Comparison of ENCODE assay signal across 9 cellular contexts in the genomic region with DNA sequence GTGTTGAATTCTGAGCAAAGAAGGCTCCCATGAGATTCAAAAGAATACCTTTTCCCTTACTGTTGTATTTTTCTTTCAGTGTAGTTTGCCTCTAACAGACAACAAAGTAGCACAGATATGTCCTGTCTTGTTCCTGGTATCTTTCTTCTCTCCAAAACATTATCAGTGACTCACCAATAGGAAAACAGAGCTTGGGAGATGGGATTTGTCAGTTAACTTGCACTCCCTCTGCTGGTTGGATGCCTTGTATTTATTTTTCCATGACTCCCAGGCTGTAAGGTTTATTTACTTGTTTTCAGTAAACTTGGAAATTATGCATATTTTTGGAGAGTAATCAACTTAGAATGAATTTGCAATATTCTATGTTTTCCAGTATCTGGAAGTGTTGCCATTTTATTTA.
DNase-seq lines count a peak whose midpoint lies in the region; ATAC-seq, FAIRE-seq and TF ChIP-seq lines count a peak whose summit lies in the region.
"Had no signal": no experiment of that assay in that cellular context is flagged by ENCODE, and none has a peak within 500 bp of the region (broad histone marks: within the 10 kb centered on the region; RNA-seq: fewer than 3 reads in every experiment).

No MANE protein-coding gene starts in this region.

- TF ChIP-seq CTCF in GM12878 (IDR thresholded peaks at IDR 0.05 in 2 of 3, conservative IDR thresholded peaks at IDR 0.05 in 1 of 3; ENCODE audit: control insufficient read depth in 2 of 3, extremely low read depth in 1 of 3, insufficient read depth in 1 of 3, low read depth in 3 of 3, low read length in 3 of 3) = peak; percentile 11 to 27 (median 11); a peak in 1 of 6 replicates

- CTCF ChIA-PET in GM12878 (lab: Yijun Ruan, JAX) = interaction anchor here (1.0 kb wide), 1 partner anchor 14 kb away, joined by 5 read pairs; no protein-coding TSS in a partner anchor

- H3K4me1 ChIP-seq in GM12878 (ENCODE audit: control insufficient read depth, insufficient read depth, low read length) = no peaks in the 10 kb centered on the region

- H3K9ac ChIP-seq in GM12878 (ENCODE audit: control insufficient read depth, insufficient read depth, low read length) = no peak overlapping the region

- in situ Hi-C loops in ACHN (cut with HindIII; ENCODE audit: low pct_ligation_motif_present, low pct_unique_long_range_greater_than_20kb, low sequenced_read_pairs) = no loop called here
- in situ Hi-C loops in GM12878 (cut with MboI) = no loop called here

- TF ChIP-seq POLR2A in GM12878 (IDR thresholded peaks at IDR 0.05; ENCODE audit: low read depth, low read length) = no peak

- no peak overlapping the region for H3K27ac ChIP-seq in GM12878 (ENCODE audit: control insufficient read depth, insufficient read depth)

- H3K4me3 ChIP-seq in GM12878 = no peak overlapping the region

- H4K20me1 ChIP-seq in GM12878 (ENCODE audit: control insufficient read depth, insufficient read depth) = no peaks in the 10 kb centered on the region

- POLR2A ChIA-PET in GM12878 (lab: Charles Lee) = no interaction called here

- ATAC-seq in GM12878 = no peak
- peak; percentile 52 for ATAC-seq in left colon
- no peak for ATAC-seq in GM19328 (IDR thresholded peaks at IDR 0.05; ENCODE audit: unreplicated experiment)

- H3K9me3 ChIP-seq in GM12878 (replicated peaks; ENCODE audit: control insufficient read depth, insufficient read depth, low read length) = no peaks in the 10 kb centered on the region; the same call in 2 of the 3 replicates

- H3K36me3 ChIP-seq in GM12878 (ENCODE audit: control insufficient read depth in 2 of 2, insufficient read depth in 2 of 2, low read length in 1 of 2) = no peaks in the 10 kb centered on the region

- intact Hi-C loops in GM12878 (cut with micrococcal nuclease; ENCODE audit: unreplicated experiment) = no loop called here
- intact Hi-C loops in left colon (cut with DNase I, micrococcal nuclease) = no loop called here

- DNase-seq in ACHN (peak; percentile 71), HTR-8/SVneo (ENCODE audit: insufficient read length, low spot score) (peak; percentile 6), GM12878 (ENCODE audit: low read depth, low spot score) (no peak), left colon (no peak), NCI-H187 (lab: John Stamatoyannopoulos, UW) (no peak), NCI-H1436 treated with DMSO at 0.1 percent for 48 hours (lab: John Stamatoyannopoulos, UW) (no peak), germinal center (ENCODE audit: low spot score) (no peak)
- DNase-seq: NCI-H1417 treated with DMSO at 0.1 percent for 48 hours had no signal

- TF ChIP-seq EP300 in GM12878 (IDR thresholded peaks at IDR 0.05; ENCODE audit: borderline replicate concordance in 1 of 2, control insufficient read depth in 1 of 2, low read depth in 2 of 2, low read length in 2 of 2) = no peak

- SMC1A ChIA-PET in GM12878 (lab: Charles Lee; ENCODE audit: uncharacterized antibody, unreplicated experiment) = interaction anchor here (0.9 to 1.6 kb wide), 2 partner anchors 34 to 148 kb away, joined by 3 to 4 read pairs; no protein-coding TSS in a partner anchor

- FAIRE-seq in HTR-8/SVneo (lab: Jason Lieb, UNC) (no peak), GM12878 (lab: Jason Lieb, UNC) (no peak)

- no peak overlapping the region for H2AFZ ChIP-seq in GM12878 (ENCODE audit: control insufficient read depth, low read depth, low read length)

- H3K79me2 ChIP-seq in GM12878 (ENCODE audit: control insufficient read depth, insufficient read depth, low read length) = no peaks in the 10 kb centered on the region

- TF ChIP-seq RAD21 in GM12878 (IDR thresholded peaks at IDR 0.05; ENCODE audit: insufficient read depth, low read depth, low read length) = peak; percentile 24; the same call in 1 of the 2 replicates

- no TSS peak for BruUV-seq in GM12878 (replicated peaks; lab: Mats Ljungman, UMichigan)

- H3K4me2 ChIP-seq in GM12878 (ENCODE audit: control insufficient read depth, insufficient read depth) = no peak overlapping the region

- RAD21 ChIA-PET in GM12878 (lab: Charles Lee; ENCODE audit: unreplicated experiment) = interaction anchor here (1.4 kb wide), 1 partner anchor 83 kb away, joined by 3 read pairs; no protein-coding TSS in a partner anchor

- no peaks in the 10 kb centered on the region for H3K27me3 ChIP-seq in GM12878 (replicated peaks in 1 of 2; ENCODE audit: control insufficient read depth in 2 of 2, insufficient read depth in 2 of 2, low read length in 1 of 2)

TF ChIP-seq in GM12878, 131 proteins besides CTCF, POLR2A, EP300 and RAD21:
- TF ChIP-seq GABPA (IDR thresholded peaks at IDR 0.05; ENCODE audit: low read depth) (no peak), SMC3 (IDR thresholded peaks at IDR 0.05; ENCODE audit: borderline replicate concordance, low read length) (peak; percentile 38; the same call in 1 of the 2 replicates), NRF1 (conservative IDR thresholded peaks at IDR 0.05; ENCODE audit: low read depth, low read length) (no peak), BHLHE40 (IDR thresholded peaks at IDR 0.05; ENCODE audit: borderline replicate concordance in 1 of 2, low read depth in 2 of 2, low read length in 1 of 2) (no peak), EGR1 (IDR thresholded peaks at IDR 0.05; ENCODE audit: borderline replicate concordance in 1 of 2, low read depth in 2 of 2, low read length in 2 of 2) (no peak), STAT3 (IDR thresholded peaks at IDR 0.05; ENCODE audit: low read depth, low read length) (no peak)
- TF ChIP-seq, protein P1, sequence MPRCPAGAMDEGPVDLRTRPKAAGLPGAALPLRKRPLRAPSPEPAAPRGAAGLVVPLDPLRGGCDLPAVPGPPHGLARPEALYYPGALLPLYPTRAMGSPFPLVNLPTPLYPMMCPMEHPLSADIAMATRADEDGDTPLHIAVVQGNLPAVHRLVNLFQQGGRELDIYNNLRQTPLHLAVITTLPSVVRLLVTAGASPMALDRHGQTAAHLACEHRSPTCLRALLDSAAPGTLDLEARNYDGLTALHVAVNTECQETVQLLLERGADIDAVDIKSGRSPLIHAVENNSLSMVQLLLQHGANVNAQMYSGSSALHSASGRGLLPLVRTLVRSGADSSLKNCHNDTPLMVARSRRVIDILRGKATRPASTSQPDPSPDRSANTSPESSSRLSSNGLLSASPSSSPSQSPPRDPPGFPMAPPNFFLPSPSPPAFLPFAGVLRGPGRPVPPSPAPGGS (IDR thresholded peaks at IDR 0.05; ENCODE audit: borderline replicate concordance, insufficient read depth, low read depth, low read length, poor library complexity, severe bottlenecking) = no peak

Comparison
In these comparisons a context has a peak if more than half of its experiments do, and no peak if none do; other contexts are left out.
1. DNase-seq: peak in ACHN (single experiment) and HTR-8/SVneo (single experiment); none in GM12878 (single experiment), left colon (0 of 2), NCI-H187 (0 of 2), NCI-H1436 treated with DMSO at 0.1 percent for 48 hours (single experiment) and germinal center (single experiment).